In genomic region chr11:35391922-35392813, GRCh38 we compare ENCODE assay signal across 8 cellular contexts. TPM values are rescaled to one million over a fixed set of nuclear protein-coding genes. Genes with fewer than 3 reads are reported as not detected.
A peak's percentile ranks its signal among the peaks of the same experiment; 100 is the strongest.
DNase-seq lines count a peak whose midpoint lies in the region; ATAC-seq, FAIRE-seq and TF ChIP-seq lines count a peak whose summit lies in the region.

No MANE protein-coding gene starts in this region.

- no peak overlapping the region for H3K27ac Mint-ChIP-seq in activated CD8-positive, alpha-beta T cell treated with anti-CD3 and anti-CD28 coated beads, Interleukin-2, amount 10 ng/mL, durations not matched to agents 7 days and 5 days

- peaks cover 15% of the 10 kb centered on the region for H3K4me1 Mint-ChIP-seq in activated CD8-positive, alpha-beta T cell treated with anti-CD3 and anti-CD28 coated beads, Interleukin-2, amount 10 ng/mL, durations not matched to agents 7 days and 5 days (ENCODE audit: low read depth)

- H3K36me3 Mint-ChIP-seq in activated CD8-positive, alpha-beta T cell treated with anti-CD3 and anti-CD28 coated beads, Interleukin-2, amount 10 ng/mL, durations not matched to agents 7 days and 5 days (ENCODE audit: low read depth), result no peaks in the 10 kb centered on the region

- POLR2A ChIA-PET in activated CD8-positive, alpha-beta T cell treated with anti-CD3 and anti-CD28 coated beads, Interleukin-2, amount 10 ng/mL, durations not matched to agents 7 days and 5 days (lab: Charles Lee), result interaction anchor here (0.8 kb wide), 1 partner anchor 476 kb away, joined by 3 read pairs; the partner anchor contains the start of genes APIP and PDHX

- no peak for TF ChIP-seq POLR2A in GM12891 (IDR thresholded peaks at IDR 0.05; ENCODE audit: low read depth, low read length)

- CTCF ChIA-PET in activated CD8-positive, alpha-beta T cell treated with anti-CD3 and anti-CD28 coated beads, Interleukin-2, amount 10 ng/mL, durations not matched to agents 7 days and 5 days (lab: Charles Lee), result interaction anchor here (0.6 to 8.6 kb wide), 50 partner anchors 10 to 880 kb away, joined by 3 to 150 read pairs (median 4); partner anchors contain the start of gene ELF5

- peak; percentile 28 for DNase-seq in GM12891 (ENCODE audit: insufficient read length, low spot score)
- DNase-seq in NCI-H69 (lab: John Stamatoyannopoulos, UW), result peak; percentile 92
- peak; percentile 84 for DNase-seq in activated CD8-positive, alpha-beta T cell treated with anti-CD3 and anti-CD28 coated beads, Interleukin-2, amount 10 ng/mL, durations not matched to agents 7 days and 5 days
- DNase-seq in ecto neural progenitor cell (ENCODE audit: low spot score), result peak; percentile 89
- DNase-seq in lung microvascular endothelial cell (ENCODE audit: low read depth in 2 of 2), result peak; percentile 68 to 75
- peak; percentile 67 to 83 (median 77) for DNase-seq in stimulated activated CD4-positive, alpha-beta T cell treated with anti-CD3 and anti-CD28 coated beads, TNF-alpha, amount 100 ng/mL, for 48 hours (ENCODE audit: low read depth in 3 of 3)

- ATAC-seq in HG03175 (IDR thresholded peaks at IDR 0.05; ENCODE audit: unreplicated experiment) (peak; percentile 37), HG02938 (IDR thresholded peaks at IDR 0.05; ENCODE audit: unreplicated experiment) (no peak)
- ATAC-seq in activated CD8-positive, alpha-beta T cell treated with anti-CD3 and anti-CD28 coated beads, Interleukin-2, amount 10 ng/mL, durations not matched to agents 7 days and 5 days, result peak; percentile 80

- H3K4me3 Mint-ChIP-seq in activated CD8-positive, alpha-beta T cell treated with anti-CD3 and anti-CD28 coated beads, Interleukin-2, amount 10 ng/mL, durations not matched to agents 7 days and 5 days, result no peak overlapping the region

- H3K27me3 Mint-ChIP-seq in activated CD8-positive, alpha-beta T cell treated with anti-CD3 and anti-CD28 coated beads, Interleukin-2, amount 10 ng/mL, durations not matched to agents 7 days and 5 days (ENCODE audit: low read depth), result peaks cover 4% of the 10 kb centered on the region

- peak; percentile 81 for FAIRE-seq in GM12891 (lab: Jason Lieb, UNC)

- no peaks in the 10 kb centered on the region for H3K9me3 Mint-ChIP-seq in activated CD8-positive, alpha-beta T cell treated with anti-CD3 and anti-CD28 coated beads, Interleukin-2, amount 10 ng/mL, durations not matched to agents 7 days and 5 days (ENCODE audit: insufficient read depth)

TF ChIP-seq in GM12891, 5 proteins besides CTCF, POLR2A, EP300 and RAD21:
- peak; percentile 27; the same call in 1 of the 2 replicates for TF ChIP-seq POU2F2 (IDR thresholded peaks at IDR 0.05; ENCODE audit: low read depth, low read length)
- no peak for TF ChIP-seq PAX5 (IDR thresholded peaks at IDR 0.05; ENCODE audit: insufficient read depth, low read length, severe bottlenecking)
- no peak for TF ChIP-seq TAF1 (IDR thresholded peaks at IDR 0.05; ENCODE audit: low read depth, low read length)

RNA-seq across cellular contexts. Expression of gene SLC1A2, which starts 27.2 kb away (rescaled TPM):
- 0.04 TPM for polyA plus RNA-seq in GM12891 (2012; ENCODE audit: low read depth, missing spikeins)
- not detected for total RNA-seq in activated CD8-positive, alpha-beta T cell treated with anti-CD3 and anti-CD28 coated beads, Interleukin-2, amount 10 ng/mL, durations not matched to agents 7 days and 5 days
- not detected in 2 replicates for total RNA-seq in lung microvascular endothelial cell

Comparison
In these comparisons a context has a peak if more than half of its experiments do, and no peak if none do; other contexts are left out.
1. DNase-seq: peak in every context shown above with its lines; median percentile 92 in NCI-H69; 89 in ecto neural progenitor cell; 84 in activated CD8-positive, alpha-beta T cell treated with anti-CD3 and anti-CD28 coated beads, Interleukin-2, amount 10 ng/mL, durations not matched to agents 7 days and 5 days; 77 in stimulated activated CD4-positive, alpha-beta T cell treated with anti-CD3 and anti-CD28 coated beads, TNF-alpha, amount 100 ng/mL, for 48 hours; 72 in lung microvascular endothelial cell; 28 in GM12891.